Comparison of ENCODE assay signal across 1 cellular context in the genomic region with DNA sequence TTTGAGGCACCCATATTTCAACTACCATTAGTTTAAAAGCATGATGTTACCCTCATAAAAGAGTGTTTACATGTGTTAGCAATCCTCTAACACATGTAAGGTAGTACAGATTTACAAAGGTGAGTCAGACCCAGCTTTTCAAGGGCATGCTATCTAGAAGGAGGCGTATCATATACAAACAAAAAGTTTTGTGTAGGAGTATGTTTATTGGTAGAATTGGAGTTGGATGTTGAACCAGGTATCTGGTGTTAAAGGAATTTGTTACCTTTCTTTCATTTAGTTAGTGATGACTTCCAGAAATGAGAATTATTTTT.
TF ChIP-seq lines count a peak whose summit lies in the region.

No MANE protein-coding gene starts in this region.

TF ChIP-seq in HEK293, 187 proteins besides CTCF, POLR2A, EP300 and RAD21 (continued from another document and continues in another):
- no peak for TF ChIP-seq ZNF785 (tag by site-specific recombination; IDR thresholded peaks at IDR 0.05)
- TF ChIP-seq ZNF2 (tag by site-specific recombination; IDR thresholded peaks at IDR 0.05) = no peak
- no peak; the same call in 1 of the 2 replicates for TF ChIP-seq ZNF214 (tag by site-specific recombination; IDR thresholded peaks at IDR 0.05; ENCODE audit: borderline replicate concordance)
- TF ChIP-seq GFI1B (tag by site-specific recombination; IDR thresholded peaks at IDR 0.05) = peak; percentile 88
- no peak for TF ChIP-seq YY2 (tag by site-specific recombination; IDR thresholded peaks at IDR 0.05)
- TF ChIP-seq ZNF169 (tag by site-specific recombination; IDR thresholded peaks at IDR 0.05) = no peak
- TF ChIP-seq ZBTB8A (tag by site-specific recombination; IDR thresholded peaks at IDR 0.05) = no peak
- no peak for TF ChIP-seq ZNF174 (tag by site-specific recombination; IDR thresholded peaks at IDR 0.05)
- TF ChIP-seq MEIS1 (CRISPR knock-in tag; IDR thresholded peaks at IDR 0.05; ENCODE audit: borderline replicate concordance) = no peak
- no peak for TF ChIP-seq RBAK (tag by site-specific recombination; IDR thresholded peaks at IDR 0.05)
- no peak for TF ChIP-seq HOXC10 (CRISPR knock-in tag; IDR thresholded peaks at IDR 0.05)
- TF ChIP-seq ZNF654 (tag by site-specific recombination; IDR thresholded peaks at IDR 0.05; ENCODE audit: low read depth) = no peak
- no peak for TF ChIP-seq ZNF211 (tag by site-specific recombination; IDR thresholded peaks at IDR 0.05; ENCODE audit: low read depth)
- TF ChIP-seq, protein P1, sequence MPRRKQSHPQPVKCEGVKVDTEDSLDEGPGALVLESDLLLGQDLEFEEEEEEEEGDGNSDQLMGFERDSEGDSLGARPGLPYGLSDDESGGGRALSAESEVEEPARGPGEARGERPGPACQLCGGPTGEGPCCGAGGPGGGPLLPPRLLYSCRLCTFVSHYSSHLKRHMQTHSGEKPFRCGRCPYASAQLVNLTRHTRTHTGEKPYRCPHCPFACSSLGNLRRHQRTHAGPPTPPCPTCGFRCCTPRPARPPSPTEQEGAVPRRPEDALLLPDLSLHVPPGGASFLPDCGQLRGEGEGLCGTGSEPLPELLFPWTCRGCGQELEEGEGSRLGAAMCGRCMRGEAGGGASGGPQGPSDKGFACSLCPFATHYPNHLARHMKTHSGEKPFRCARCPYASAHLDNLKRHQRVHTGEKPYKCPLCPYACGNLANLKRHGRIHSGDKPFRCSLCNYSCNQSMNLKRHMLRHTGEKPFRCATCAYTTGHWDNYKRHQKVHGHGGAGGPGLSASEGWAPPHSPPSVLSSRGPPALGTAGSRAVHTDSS (tag by site-specific recombination; IDR thresholded peaks at IDR 0.05) = no peak
- TF ChIP-seq, protein P2, sequence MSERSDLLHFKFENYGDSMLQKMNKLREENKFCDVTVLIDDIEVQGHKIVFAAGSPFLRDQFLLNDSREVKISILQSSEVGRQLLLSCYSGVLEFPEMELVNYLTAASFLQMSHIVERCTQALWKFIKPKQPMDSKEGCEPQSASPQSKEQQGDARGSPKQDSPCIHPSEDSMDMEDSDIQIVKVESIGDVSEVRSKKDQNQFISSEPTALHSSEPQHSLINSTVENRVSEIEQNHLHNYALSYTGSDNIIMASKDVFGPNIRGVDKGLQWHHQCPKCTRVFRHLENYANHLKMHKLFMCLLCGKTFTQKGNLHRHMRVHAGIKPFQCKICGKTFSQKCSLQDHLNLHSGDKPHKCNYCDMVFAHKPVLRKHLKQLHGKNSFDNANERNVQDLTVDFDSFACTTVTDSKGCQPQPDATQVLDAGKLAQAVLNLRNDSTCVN (tag by site-specific recombination; optimal IDR thresholded peaks at IDR 0.05) = no peak
- no peak for TF ChIP-seq ZNF16 (tag by site-specific recombination; IDR thresholded peaks at IDR 0.05; ENCODE audit: low read depth)
- TF ChIP-seq GLI2 (tag by site-specific recombination; IDR thresholded peaks at IDR 0.05; ENCODE audit: borderline replicate concordance, low read depth) = no peak
- no peak for TF ChIP-seq ZNF664 (tag by site-specific recombination; IDR thresholded peaks at IDR 0.05)
- no peak for TF ChIP-seq TCF7L2 (IDR thresholded peaks at IDR 0.05; ENCODE audit: borderline replicate concordance, low read depth, low read length)
- no peak for TF ChIP-seq ZNF132 (tag by site-specific recombination; IDR thresholded peaks at IDR 0.05; ENCODE audit: borderline replicate concordance)
- TF ChIP-seq ZBTB17 (tag by site-specific recombination; IDR thresholded peaks at IDR 0.05) = no peak
- TF ChIP-seq ZNF366 (tag by site-specific recombination; conservative IDR thresholded peaks at IDR 0.05) = peak; percentile 88
- 0 out of 2 replicates have a peak, but pooled peaks have one; percentile 17 for TF ChIP-seq ZNF24 (tag by site-specific recombination; IDR thresholded peaks at IDR 0.05)
- no peak for TF ChIP-seq KLF1 (tag by site-specific recombination; IDR thresholded peaks at IDR 0.05)
- TF ChIP-seq, protein P3, sequence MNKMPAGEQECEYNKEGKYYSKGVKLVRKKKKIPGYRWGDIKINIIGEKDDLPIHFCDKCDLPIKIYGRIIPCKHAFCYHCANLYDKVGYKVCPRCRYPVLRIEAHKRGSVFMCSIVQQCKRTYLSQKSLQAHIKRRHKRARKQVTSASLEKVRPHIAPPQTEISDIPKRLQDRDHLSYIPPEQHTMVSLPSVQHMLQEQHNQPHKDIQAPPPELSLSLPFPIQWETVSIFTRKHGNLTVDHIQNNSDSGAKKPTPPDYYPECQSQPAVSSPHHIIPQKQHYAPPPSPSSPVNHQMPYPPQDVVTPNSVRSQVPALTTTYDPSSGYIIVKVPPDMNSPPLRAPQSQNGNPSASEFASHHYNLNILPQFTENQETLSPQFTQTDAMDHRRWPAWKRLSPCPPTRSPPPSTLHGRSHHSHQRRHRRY (tag by site-specific recombination; IDR thresholded peaks at IDR 0.05) = no peak
- no peak for TF ChIP-seq ZBTB20 (tag by site-specific recombination; IDR thresholded peaks at IDR 0.05)
- TF ChIP-seq, protein P4, sequence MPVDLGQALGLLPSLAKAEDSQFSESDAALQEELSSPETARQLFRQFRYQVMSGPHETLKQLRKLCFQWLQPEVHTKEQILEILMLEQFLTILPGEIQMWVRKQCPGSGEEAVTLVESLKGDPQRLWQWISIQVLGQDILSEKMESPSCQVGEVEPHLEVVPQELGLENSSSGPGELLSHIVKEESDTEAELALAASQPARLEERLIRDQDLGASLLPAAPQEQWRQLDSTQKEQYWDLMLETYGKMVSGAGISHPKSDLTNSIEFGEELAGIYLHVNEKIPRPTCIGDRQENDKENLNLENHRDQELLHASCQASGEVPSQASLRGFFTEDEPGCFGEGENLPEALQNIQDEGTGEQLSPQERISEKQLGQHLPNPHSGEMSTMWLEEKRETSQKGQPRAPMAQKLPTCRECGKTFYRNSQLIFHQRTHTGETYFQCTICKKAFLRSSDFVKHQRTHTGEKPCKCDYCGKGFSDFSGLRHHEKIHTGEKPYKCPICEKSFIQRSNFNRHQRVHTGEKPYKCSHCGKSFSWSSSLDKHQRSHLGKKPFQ (tag by site-specific recombination; IDR thresholded peaks at IDR 0.05) = no peak
- no peak for TF ChIP-seq HOXD13 (CRISPR knock-in tag; IDR thresholded peaks at IDR 0.05; ENCODE audit: borderline replicate concordance)
- TF ChIP-seq GLI4 (tag by site-specific recombination; IDR thresholded peaks at IDR 0.05) = no peak
- TF ChIP-seq ZNF433 (tag by site-specific recombination; IDR thresholded peaks at IDR 0.05; ENCODE audit: low read depth) = no peak
- TF ChIP-seq ZNF776 (tag by site-specific recombination; IDR thresholded peaks at IDR 0.05; ENCODE audit: borderline replicate concordance) = no peak
- no peak for TF ChIP-seq ZNF473 (tag by site-specific recombination; IDR thresholded peaks at IDR 0.05)
- TF ChIP-seq ZNF791 (tag by site-specific recombination; IDR thresholded peaks at IDR 0.05) = no peak
- TF ChIP-seq PRDM1 (tag by site-specific recombination; IDR thresholded peaks at IDR 0.05) = no peak
- TF ChIP-seq ZEB2 (tag by site-specific recombination; IDR thresholded peaks at IDR 0.05) = peak; percentile 74
- TF ChIP-seq ZNF133 (tag by site-specific recombination; IDR thresholded peaks at IDR 0.05) = no peak
- TF ChIP-seq, protein P5, sequence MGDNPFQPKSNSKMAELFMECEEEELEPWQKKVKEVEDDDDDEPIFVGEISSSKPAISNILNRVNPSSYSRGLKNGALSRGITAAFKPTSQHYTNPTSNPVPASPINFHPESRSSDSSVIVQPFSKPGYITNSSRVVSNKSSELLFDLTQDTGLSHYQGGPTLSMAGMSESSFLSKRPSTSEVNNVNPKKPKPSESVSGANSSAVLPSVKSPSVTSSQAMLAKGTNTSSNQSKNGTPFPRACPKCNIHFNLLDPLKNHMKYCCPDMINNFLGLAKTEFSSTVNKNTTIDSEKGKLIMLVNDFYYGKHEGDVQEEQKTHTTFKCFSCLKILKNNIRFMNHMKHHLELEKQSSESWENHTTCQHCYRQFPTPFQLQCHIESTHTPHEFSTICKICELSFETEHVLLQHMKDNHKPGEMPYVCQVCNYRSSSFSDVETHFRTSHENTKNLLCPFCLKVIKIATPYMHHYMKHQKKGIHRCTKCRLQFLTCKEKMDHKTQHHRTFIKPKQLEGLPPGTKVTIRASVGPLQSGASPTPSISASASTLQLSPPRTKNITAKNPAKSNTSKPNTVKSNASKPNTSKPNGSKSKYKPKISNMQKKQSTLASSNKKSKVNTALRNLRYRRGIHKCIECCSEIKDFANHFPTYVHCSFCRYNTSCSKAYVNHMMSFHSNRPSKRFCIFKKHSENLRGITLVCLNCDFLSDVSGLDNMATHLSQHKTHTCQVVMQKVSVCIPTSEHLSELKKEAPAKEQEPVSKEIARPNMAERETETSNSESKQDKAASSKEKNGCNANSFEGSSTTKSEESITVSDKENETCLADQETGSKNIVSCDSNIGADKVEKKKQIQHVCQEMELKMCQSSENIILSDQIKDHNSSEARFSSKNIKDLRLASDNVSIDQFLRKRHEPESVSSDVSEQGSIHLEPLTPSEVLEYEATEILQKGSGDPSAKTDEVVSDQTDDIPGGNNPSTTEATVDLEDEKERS (tag by site-specific recombination; IDR thresholded peaks at IDR 0.05) = no peak
- TF ChIP-seq ZNF19 (tag by site-specific recombination; IDR thresholded peaks at IDR 0.05; ENCODE audit: low read depth) = no peak
- 0 out of 2 replicates have a peak, but pooled peaks have one; percentile 13 for TF ChIP-seq ZNF184 (tag by site-specific recombination; IDR thresholded peaks at IDR 0.05)
- TF ChIP-seq OVOL3 (tag by site-specific recombination; IDR thresholded peaks at IDR 0.05) = no peak
- TF ChIP-seq GLIS1 (tag by site-specific recombination; IDR thresholded peaks at IDR 0.05) = no peak
- TF ChIP-seq REPIN1 (tag by site-specific recombination; IDR thresholded peaks at IDR 0.05; ENCODE audit: low read depth) = no peak
- TF ChIP-seq, protein P6, sequence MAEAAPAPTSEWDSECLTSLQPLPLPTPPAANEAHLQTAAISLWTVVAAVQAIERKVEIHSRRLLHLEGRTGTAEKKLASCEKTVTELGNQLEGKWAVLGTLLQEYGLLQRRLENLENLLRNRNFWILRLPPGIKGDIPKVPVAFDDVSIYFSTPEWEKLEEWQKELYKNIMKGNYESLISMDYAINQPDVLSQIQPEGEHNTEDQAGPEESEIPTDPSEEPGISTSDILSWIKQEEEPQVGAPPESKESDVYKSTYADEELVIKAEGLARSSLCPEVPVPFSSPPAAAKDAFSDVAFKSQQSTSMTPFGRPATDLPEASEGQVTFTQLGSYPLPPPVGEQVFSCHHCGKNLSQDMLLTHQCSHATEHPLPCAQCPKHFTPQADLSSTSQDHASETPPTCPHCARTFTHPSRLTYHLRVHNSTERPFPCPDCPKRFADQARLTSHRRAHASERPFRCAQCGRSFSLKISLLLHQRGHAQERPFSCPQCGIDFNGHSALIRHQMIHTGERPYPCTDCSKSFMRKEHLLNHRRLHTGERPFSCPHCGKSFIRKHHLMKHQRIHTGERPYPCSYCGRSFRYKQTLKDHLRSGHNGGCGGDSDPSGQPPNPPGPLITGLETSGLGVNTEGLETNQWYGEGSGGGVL (tag by site-specific recombination; IDR thresholded peaks at IDR 0.05) = no peak
- TF ChIP-seq ZNF223 (tag by site-specific recombination; IDR thresholded peaks at IDR 0.05) = peak; percentile 39; the same call in 1 of the 2 replicates
- TF ChIP-seq ZNF830 (tag by site-specific recombination; IDR thresholded peaks at IDR 0.05; ENCODE audit: low read depth) = no peak
- TF ChIP-seq, protein P7, sequence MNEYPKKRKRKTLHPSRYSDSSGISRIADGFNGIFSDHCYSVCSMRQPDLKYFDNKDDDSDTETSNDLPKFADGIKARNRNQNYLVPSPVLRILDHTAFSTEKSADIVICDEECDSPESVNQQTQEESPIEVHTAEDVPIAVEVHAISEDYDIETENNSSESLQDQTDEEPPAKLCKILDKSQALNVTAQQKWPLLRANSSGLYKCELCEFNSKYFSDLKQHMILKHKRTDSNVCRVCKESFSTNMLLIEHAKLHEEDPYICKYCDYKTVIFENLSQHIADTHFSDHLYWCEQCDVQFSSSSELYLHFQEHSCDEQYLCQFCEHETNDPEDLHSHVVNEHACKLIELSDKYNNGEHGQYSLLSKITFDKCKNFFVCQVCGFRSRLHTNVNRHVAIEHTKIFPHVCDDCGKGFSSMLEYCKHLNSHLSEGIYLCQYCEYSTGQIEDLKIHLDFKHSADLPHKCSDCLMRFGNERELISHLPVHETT (tag by site-specific recombination; IDR thresholded peaks at IDR 0.05) = no peak; the same call in 1 of the 2 replicates
- TF ChIP-seq ZNF843 (tag by site-specific recombination; IDR thresholded peaks at IDR 0.05) = no peak
- TF ChIP-seq FEZF1 (tag by site-specific recombination; IDR thresholded peaks at IDR 0.05) = no peak
- TF ChIP-seq, protein P8, sequence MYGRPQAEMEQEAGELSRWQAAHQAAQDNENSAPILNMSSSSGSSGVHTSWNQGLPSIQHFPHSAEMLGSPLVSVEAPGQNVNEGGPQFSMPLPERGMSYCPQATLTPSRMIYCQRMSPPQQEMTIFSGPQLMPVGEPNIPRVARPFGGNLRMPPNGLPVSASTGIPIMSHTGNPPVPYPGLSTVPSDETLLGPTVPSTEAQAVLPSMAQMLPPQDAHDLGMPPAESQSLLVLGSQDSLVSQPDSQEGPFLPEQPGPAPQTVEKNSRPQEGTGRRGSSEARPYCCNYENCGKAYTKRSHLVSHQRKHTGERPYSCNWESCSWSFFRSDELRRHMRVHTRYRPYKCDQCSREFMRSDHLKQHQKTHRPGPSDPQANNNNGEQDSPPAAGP (tag by site-specific recombination; IDR thresholded peaks at IDR 0.05) = no peak; the same call in 1 of the 2 replicates
- TF ChIP-seq, protein P9, sequence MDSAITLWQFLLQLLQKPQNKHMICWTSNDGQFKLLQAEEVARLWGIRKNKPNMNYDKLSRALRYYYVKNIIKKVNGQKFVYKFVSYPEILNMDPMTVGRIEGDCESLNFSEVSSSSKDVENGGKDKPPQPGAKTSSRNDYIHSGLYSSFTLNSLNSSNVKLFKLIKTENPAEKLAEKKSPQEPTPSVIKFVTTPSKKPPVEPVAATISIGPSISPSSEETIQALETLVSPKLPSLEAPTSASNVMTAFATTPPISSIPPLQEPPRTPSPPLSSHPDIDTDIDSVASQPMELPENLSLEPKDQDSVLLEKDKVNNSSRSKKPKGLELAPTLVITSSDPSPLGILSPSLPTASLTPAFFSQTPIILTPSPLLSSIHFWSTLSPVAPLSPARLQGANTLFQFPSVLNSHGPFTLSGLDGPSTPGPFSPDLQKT (IDR thresholded peaks at IDR 0.05; ENCODE audit: borderline replicate concordance, low read depth, low read length) = no peak
- TF ChIP-seq ZSCAN30 (tag by site-specific recombination; IDR thresholded peaks at IDR 0.05) = peak; percentile 43; the same call in 1 of the 2 replicates
